In the genomic region with DNA sequence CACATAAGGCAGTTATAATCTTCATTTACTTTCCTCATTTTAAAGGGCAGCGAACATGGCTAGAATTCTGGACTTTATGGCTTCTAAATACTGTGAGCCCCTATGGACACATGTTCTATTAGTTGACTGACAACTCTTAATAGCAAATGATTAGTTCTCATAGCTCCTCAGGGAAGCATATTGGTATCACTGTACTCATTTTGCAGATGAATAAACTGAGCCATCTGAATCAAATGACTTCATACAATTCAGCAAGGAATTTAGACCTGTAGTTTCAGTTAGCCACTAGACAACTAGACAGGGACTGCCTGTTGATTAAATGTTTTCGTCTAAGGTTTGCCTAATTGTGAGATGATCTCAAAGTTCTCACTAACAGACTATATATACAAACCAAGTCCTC, we compare ENCODE assay signal across 28 cellular contexts. TPM values are rescaled to one million over a fixed set of nuclear protein-coding genes. Genes with fewer than 3 reads are reported as not detected.
DNase-seq lines count a peak whose midpoint lies in the region; ATAC-seq, FAIRE-seq and TF ChIP-seq lines count a peak whose summit lies in the region.
"Had no signal": no experiment of that assay in that cellular context is flagged by ENCODE, and none has a peak within 500 bp of the region (broad histone marks: within the 10 kb centered on the region; RNA-seq: fewer than 3 reads in every experiment).

No MANE protein-coding gene starts in this region.

- in situ Hi-C loops in K562 (cut with MboI): no loop called here

- H2AFZ ChIP-seq in K562 (ENCODE audit: low read depth, low read length): no peak overlapping the region

- ATAC-seq in K562 (no peak), upper lobe of left lung (ENCODE audit: low FRiP score in 2 of 2) (no peak), HG03439 (IDR thresholded peaks at IDR 0.05; ENCODE audit: unreplicated experiment) (no peak)
- ATAC-seq: PC-3 had no signal

- 47% methylated on average over 2 of the region's 2 CpGs for WGBS in K562 (ENCODE audit: insufficient coverage, low coverage, missing lambda C conversion rate)
- WGBS in liver: 66% methylated on average over 2 of the region's 2 CpGs
- WGBS in prostate gland: 87% methylated on average over 2 of the region's 2 CpGs
- WGBS in upper lobe of left lung, 2 donors: 74 to 82% methylated on average over 2 of the region's 2 CpGs

- H3K4me1 ChIP-seq in K562 (replicated peaks in 1 of 2; ENCODE audit: control insufficient read depth in 2 of 2, insufficient read depth in 2 of 2, low read length in 2 of 2) (peaks cover 3 to 16% of the 10 kb centered on the region in 2 experiments; a peak in 3 of 5 replicates), liver (ENCODE audit: control insufficient read depth in 4 of 4, insufficient read depth in 4 of 4, low read length in 3 of 4) (peaks cover 4 to 47% (median 39%) of the 10 kb centered on the region in 4 donors), prostate gland (replicated peaks) (peaks cover 2% of the 10 kb centered on the region), upper lobe of left lung (peaks cover 17 to 32% (median 28%) of the 10 kb centered on the region in 4 donors)

- TF ChIP-seq EP300 in K562 (IDR thresholded peaks at IDR 0.05; ENCODE audit: low read length) (no peak), upper lobe of left lung (IDR thresholded peaks at IDR 0.05) (no peak)

- no peak overlapping the region for H3K27ac ChIP-seq in K562 (ENCODE audit: extremely low read depth, low read depth, low read length)
- peak overlapping the region; percentile 8 to 74 for H3K27ac ChIP-seq in liver (ENCODE audit: low read depth in 1 of 2, low read length in 2 of 2)
- H3K27ac ChIP-seq in prostate gland: peak overlapping the region; percentile 9 to 43
- peak overlapping the region in 3 of 4 donors; percentile 41 to 76 (median 63) for H3K27ac ChIP-seq in upper lobe of left lung
- H3K27ac ChIP-seq: SJSA1 had no signal

- no peaks in the 10 kb centered on the region for H3K79me2 ChIP-seq in K562 (ENCODE audit: control insufficient read depth, insufficient read depth, low read length)

- H3K9me3 ChIP-seq in K562 (replicated peaks; ENCODE audit: control insufficient read depth, insufficient read depth, low read depth, low read length): no peaks in the 10 kb centered on the region
- H3K9me3 ChIP-seq in liver (ENCODE audit: control insufficient read depth in 4 of 4, low read length in 3 of 4): no peaks in the 10 kb centered on the region
- no peaks in the 10 kb centered on the region for H3K9me3 ChIP-seq in prostate gland
- no peaks in the 10 kb centered on the region for H3K9me3 ChIP-seq in upper lobe of left lung
- H3K9me3 ChIP-seq: SJSA1 had no signal

- TF ChIP-seq RAD21 in K562 (CRISPR knock-in tag; conservative IDR thresholded peaks at IDR 0.05 in 1 of 2, IDR thresholded peaks at IDR 0.05 in 1 of 2): no peak
- no peak for TF ChIP-seq RAD21 in liver (IDR thresholded peaks at IDR 0.05)

- TF ChIP-seq POLR2A in K562 (conservative IDR thresholded peaks at IDR 0.05) (no peak), prostate gland (IDR thresholded peaks at IDR 0.05) (no peak), upper lobe of left lung (IDR thresholded peaks at IDR 0.05) (no peak)

- TF ChIP-seq CTCF in K562 (IDR thresholded peaks at IDR 0.05 in 2 of 3, conservative IDR thresholded peaks at IDR 0.05 in 1 of 3; ENCODE audit: insufficient read depth in 2 of 3, low read depth in 1 of 3, low read length in 3 of 3) (no peak), liver (IDR thresholded peaks at IDR 0.05; ENCODE audit: low read depth, low read length, missing input control) (no peak), prostate gland (IDR thresholded peaks at IDR 0.05) (no peak), upper lobe of left lung (IDR thresholded peaks at IDR 0.05) (no peak)

- H3K4me3 ChIP-seq in K562 (no peak overlapping the region), liver (ENCODE audit: low read depth in 1 of 3, low read length in 3 of 3) (no peak overlapping the region), prostate gland (no peak overlapping the region), upper lobe of left lung (no peak overlapping the region)
- H3K4me3 ChIP-seq: SJSA1 had no signal

- H3K4me2 ChIP-seq in K562 (ENCODE audit: insufficient read depth, low read length): no peak overlapping the region

- POLR2A ChIA-PET in K562 (lab: Yijun Ruan, JAX): interaction anchor here (2.3 kb wide), 1 partner anchor 9 kb away, joined by 14 read pairs; a partner anchor contains a TSS

- BruUV-seq in K562 (replicated peaks; lab: Mats Ljungman, UMichigan): no TSS peak

- CTCF ChIA-PET in K562 (lab: Yijun Ruan, JAX; ENCODE audit: low intra/inter-chr PET ratio): no interaction called here

- H3K27me3 ChIP-seq in K562 (ENCODE audit: control insufficient read depth in 2 of 2, insufficient read depth in 2 of 2, low read length in 2 of 2) (no peaks in the 10 kb centered on the region), liver (ENCODE audit: control insufficient read depth in 4 of 4, insufficient read depth in 4 of 4, low read length in 3 of 4) (no peaks in the 10 kb centered on the region), prostate gland (replicated peaks; ENCODE audit: insufficient read depth) (no peaks in the 10 kb centered on the region), upper lobe of left lung (no peaks in the 10 kb centered on the region)
- H3K27me3 ChIP-seq: SJSA1 had no signal

- H4K20me1 ChIP-seq in K562 (replicated peaks; ENCODE audit: control insufficient read depth, insufficient read depth, low read length): no peaks in the 10 kb centered on the region

- H3K36me3 ChIP-seq in K562 (ENCODE audit: control insufficient read depth, insufficient read depth, low read length): peaks cover 1% of the 10 kb centered on the region; the same call in 1 of the 3 replicates
- H3K36me3 ChIP-seq in liver (ENCODE audit: control insufficient read depth in 4 of 4, insufficient read depth in 3 of 4, low read depth in 1 of 4, low read length in 3 of 4): peaks cover 0 to 5% (median 3%) of the 10 kb centered on the region in 4 donors
- no peaks in the 10 kb centered on the region for H3K36me3 ChIP-seq in prostate gland
- peaks cover 0 to 4% (median 1%) of the 10 kb centered on the region in 4 donors for H3K36me3 ChIP-seq in upper lobe of left lung

- FAIRE-seq in K562 (lab: Jason Lieb, UNC): no peak
- FAIRE-seq: GM12892, GM18507, H54 had no signal

- DNase-seq in K562 (ENCODE audit: extremely low read depth in 1 of 4, low spot score in 3 of 4) (no peak), prostate gland (ENCODE audit: low spot score) (no peak), upper lobe of left lung (no peak), iPS-NIHi7 (ENCODE audit: extremely low spot score) (no peak), cortex of kidney (lab: John Stamatoyannopoulos, UW) (no peak)
- DNase-seq: DND-41; KBM-7; MV-4-11; NCI-H1105; NCI-H146; NCI-H2029 treated with DMSO at 0.1 percent for 48 hours; NCI-H446 treated with DMSO at 0.1 percent for 48 hours; NCI-H526; NCI-H82; NK-92 treated with Interleukin-12 subunit alpha and Interleukin-12 subunit beta, amount 100 ng/mL, for 24 hours; PC-3; Right ventricle myocardium superior had no signal

- intact Hi-C loops in K562 (cut with micrococcal nuclease) (no loop called here), prostate gland (cut with DNase I) (no loop called here)

- no peaks in the 10 kb centered on the region for H3K9me1 ChIP-seq in K562 (ENCODE audit: control insufficient read depth, insufficient read depth, low read length)

- H3K9ac ChIP-seq in K562 (ENCODE audit: insufficient read depth in 1 of 2, low read depth in 2 of 2, low read length in 2 of 2): no peak overlapping the region
- peak overlapping the region in 1 of 2 donors; percentile 45 for H3K9ac ChIP-seq in liver (ENCODE audit: low read depth in 1 of 2, low read length in 2 of 2)

RNA-seq across cellular contexts. Expression of a gene that starts 9.7 kb away (rescaled TPM):
- total RNA-seq in K562 (2011; cell fraction: chromatin; rRNA removed; ENCODE audit: low replicate concordance): 10.4 and 18.1 TPM in 2 replicates
- 14.8 and 18.2 TPM in 2 replicates for total RNA-seq in K562 (2011; cell fraction: nucleolus; rRNA removed)
- 19.9 and 21.5 TPM in 2 replicates for total RNA-seq in K562 (2011; cell fraction: nucleoplasm; rRNA removed)
- total RNA-seq in K562 (2014; rRNA removed) (4.8 and 13.9 TPM in 2 replicates), K562 (2014; rRNA removed; fragmentation: Illumina TruSeq; extraction: Trizol) (12.4 and 13.2 TPM in 2 replicates), K562 (2015; rRNA removed; fragmentation: Illumina TruSeq; extraction: Trizol) (13.2 TPM in 2 replicates), K562 (2021) (29.9 and 31.0 TPM in 2 replicates), liver (10 to 100 TPM; 10.2 to 28.0 TPM), prostate gland (10 to 100 TPM; 37.1 to 64.7 TPM), upper lobe of left lung (10 to 100 TPM; 16.0 to 98.5 (median 53.5) TPM)
- polyA plus RNA-seq in K562 (2011; rRNA removed) (10.5 and 10.8 TPM in 2 replicates), K562 (2014; fragmentation: Illumina TruSeq; extraction: Trizol) (14.9 and 17.6 TPM in 2 replicates), K562 (2014; fragmentation: Nextera tagmentation; extraction: Ambion mirVana) (10 to 100 TPM; 44.9 to 63.7 TPM), K562 (2014; rRNA removed) (10.9 and 11.8 TPM in 2 replicates), liver (100 to 1,000 TPM in 1 of 2 donors, 10 to 100 TPM in 1; 47.5 to 132 TPM)
- 8.5 and 9.7 TPM in 2 replicates for polyA plus RNA-seq in K562 (2011; cell fraction: cytosol; rRNA removed)
- 17.6 and 24.1 TPM in 2 replicates for polyA plus RNA-seq in K562 (2011; cell fraction: nucleus; rRNA removed)
- polyA plus RNA-seq in K562 (2012): 16.9 and 24.9 TPM in 2 replicates
- 19.1 and 19.5 TPM in 2 replicates for polyA minus RNA-seq in K562 (2011; rRNA and poly(A)+ RNA removed)
- 13.5 and 14.2 TPM in 2 replicates for polyA minus RNA-seq in K562 (2011; cell fraction: cytosol; rRNA and poly(A)+ RNA removed)
- polyA minus RNA-seq in K562 (2011; cell fraction: nucleus; rRNA and poly(A)+ RNA removed): 22.5 and 23.9 TPM in 2 replicates

RNA-seq across cellular contexts. Expression of a gene that starts 21.0 kb away (rescaled TPM):
- not detected in 2 replicates for total RNA-seq in K562 (2011; cell fraction: chromatin; rRNA removed; ENCODE audit: low replicate concordance)
- total RNA-seq in K562 (2011; cell fraction: nucleolus; rRNA removed): not detected in 2 replicates
- not detected in 2 replicates for total RNA-seq in K562 (2011; cell fraction: nucleoplasm; rRNA removed)
- total RNA-seq in K562 (2014; rRNA removed): not detected in 2 replicates
- not detected in 2 replicates for total RNA-seq in K562 (2014; rRNA removed; fragmentation: Illumina TruSeq; extraction: Trizol)
- not detected in 2 replicates for total RNA-seq in K562 (2015; rRNA removed; fragmentation: Illumina TruSeq; extraction: Trizol)
- 0.07 TPM in 1 of 2 replicates, not detected in the other for total RNA-seq in K562 (2021)
- not detected in 2 replicates for polyA plus RNA-seq in K562 (2011; rRNA removed)
- polyA plus RNA-seq in K562 (2011; cell fraction: cytosol; rRNA removed): not detected in 2 replicates
- 0.04 TPM in 1 of 2 replicates, not detected in the other for polyA plus RNA-seq in K562 (2011; cell fraction: nucleus; rRNA removed)
- 0.01 and 0.03 TPM in 2 replicates for polyA plus RNA-seq in K562 (2012)
- polyA plus RNA-seq in K562 (2014; fragmentation: Illumina TruSeq; extraction: Trizol): not detected in 2 replicates
- not detected for polyA plus RNA-seq in K562 (2014; fragmentation: Nextera tagmentation; extraction: Ambion mirVana)
- not detected in 2 replicates for polyA plus RNA-seq in K562 (2014; rRNA removed)
- polyA minus RNA-seq in K562 (2011; rRNA and poly(A)+ RNA removed): not detected in 2 replicates
- not detected in 2 replicates for polyA minus RNA-seq in K562 (2011; cell fraction: cytosol; rRNA and poly(A)+ RNA removed)
- polyA minus RNA-seq in K562 (2011; cell fraction: nucleus; rRNA and poly(A)+ RNA removed): not detected in 2 replicates
- under 1 TPM in 1 of 2 donors, not detected in 1; 0.19 TPM for total RNA-seq in liver
- polyA plus RNA-seq in liver: under 1 TPM; 0.02 to 0.07 TPM
- 1 to 10 TPM in 1 of 2 donors, under 1 TPM in 1; 0.18 to 2.4 TPM for total RNA-seq in prostate gland
- under 1 TPM in 1 of 6 donors, not detected in 5; 0.23 TPM for total RNA-seq in upper lobe of left lung
- total RNA-seq: HT1080, LHCN-M2, MCF 10A, PC-3, RPMI7951, SJSA1 had no signal
- polyA plus RNA-seq: BJ had no signal
